In the genomic region with DNA sequence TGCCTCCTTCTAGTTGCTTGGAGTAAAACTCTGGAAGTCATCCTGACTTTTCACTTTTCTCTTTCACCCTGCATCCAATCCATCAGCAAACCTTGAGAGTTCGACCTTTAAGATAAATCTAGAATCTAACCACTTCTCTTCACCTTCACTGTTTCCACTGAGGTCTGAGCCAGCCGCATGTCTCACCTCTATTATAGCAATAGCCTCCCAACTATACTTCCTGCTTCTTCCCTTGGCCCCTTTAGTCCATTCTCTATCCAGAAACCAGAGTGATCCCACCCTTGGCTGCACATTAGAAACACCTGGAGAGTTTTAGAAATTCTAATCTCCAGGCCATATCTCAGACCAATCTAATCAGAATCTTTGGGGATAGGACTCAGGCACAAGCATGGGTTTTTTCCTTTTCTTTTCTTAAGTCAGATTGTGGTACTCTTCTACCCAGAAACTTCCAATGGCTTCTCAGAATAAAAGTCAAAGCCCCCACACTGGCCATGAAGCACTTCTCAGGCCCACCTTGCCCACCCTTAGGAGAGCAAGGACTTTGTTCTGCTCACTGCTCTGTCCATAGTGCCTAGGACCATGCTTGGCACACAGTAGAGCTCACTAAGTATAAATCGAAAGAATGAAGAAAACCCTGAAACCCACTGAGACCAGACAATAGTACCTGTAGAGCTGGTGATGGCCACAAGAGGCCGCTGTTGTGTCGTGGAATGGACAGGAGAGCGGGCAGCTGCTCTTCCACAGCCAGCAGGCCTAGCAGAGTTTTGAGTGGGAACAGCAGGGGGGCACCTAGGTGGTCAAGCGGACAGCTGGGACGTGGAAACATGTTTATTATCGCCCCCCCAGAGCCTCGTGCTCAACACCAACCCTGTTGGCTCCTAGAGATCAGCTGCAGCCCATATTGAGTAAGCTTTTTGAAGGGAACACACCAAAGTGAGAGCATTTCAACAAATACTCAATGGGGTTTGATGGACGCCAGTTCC, we compare ENCODE assay signal across 8 cellular contexts. TPM values are rescaled to one million over a fixed set of nuclear protein-coding genes. Genes with fewer than 3 reads are reported as not detected.
DNase-seq lines count a peak whose midpoint lies in the region; ATAC-seq and TF ChIP-seq lines count a peak whose summit lies in the region.

No MANE protein-coding gene starts in this region.

- H3K9me3 Mint-ChIP-seq in brain (peaks cover 0 to 2% (median 0%) of the 10 kb centered on the region in 5 experiments), immature natural killer cell (no peaks in the 10 kb centered on the region)

- peak; percentile 98 to 99 for TF ChIP-seq CTCF in brain (conservative IDR thresholded peaks at IDR 0.05)

- TF ChIP-seq POLR2A in GM18505 (IDR thresholded peaks at IDR 0.05; ENCODE audit: borderline replicate concordance, extremely low read depth, insufficient read depth, insufficient read length), result no peak

- H3K27ac Mint-ChIP-seq in brain (peak overlapping the region in 4 of 5 experiments; percentile 59 to 93 (median 82)), immature natural killer cell (peak overlapping the region in 3 of 6 donors; percentile 3 to 76 (median 54))

- peak; percentile 74 for DNase-seq in A172 (ENCODE audit: low spot score)
- DNase-seq in NCI-H187 (lab: John Stamatoyannopoulos, UW), result peak; percentile 33 to 63
- peak; percentile 82 for DNase-seq in UCSD-AML1 (lab: John Stamatoyannopoulos, UW; ENCODE audit: unreplicated experiment)
- peak; percentile 73 to 80 (median 77) for DNase-seq in immature natural killer cell
- peak; percentile 80 for DNase-seq in stimulated activated CD4-positive, alpha-beta T cell treated with anti-CD3 and anti-CD28 coated beads, Interleukin-12 subunit alpha, Interleukin-12 subunit beta, amount 100 ng/mL, for 4 hours

- H3K4me1 Mint-ChIP-seq in brain (peaks cover 27% of the 10 kb centered on the region), immature natural killer cell (peaks cover 24 to 25% of the 10 kb centered on the region in 2 donors)

- H3K36me3 Mint-ChIP-seq in brain, result no peaks in the 10 kb centered on the region
- peaks cover 0 to 4% (median 0%) of the 10 kb centered on the region in 3 donors for H3K36me3 Mint-ChIP-seq in immature natural killer cell

- H3K27me3 Mint-ChIP-seq in brain (no peaks in the 10 kb centered on the region), immature natural killer cell (ENCODE audit: low read depth in 3 of 3) (peaks cover 3 to 7% (median 5%) of the 10 kb centered on the region in 3 donors)

- peak overlapping the region in 2 of 5 experiments; percentile 14 to 23 for H3K4me3 Mint-ChIP-seq in brain
- peak overlapping the region in 2 of 5 donors; percentile 15 to 38 for H3K4me3 Mint-ChIP-seq in immature natural killer cell

- ATAC-seq in GM18505 (IDR thresholded peaks at IDR 0.05; ENCODE audit: unreplicated experiment) (peak; percentile 94), HG02938 (IDR thresholded peaks at IDR 0.05; ENCODE audit: unreplicated experiment) (peak; percentile 88)

RNA-seq across cellular contexts. Expression of a gene that starts 33.3 kb away (rescaled TPM):
- 66.8 and 76.0 TPM in 2 replicates for total RNA-seq in A172 (2014; rRNA removed; shearing (Covaris generic))
- polyA plus RNA-seq in brain (ENCODE audit: insufficient read depth, low read depth, low replicate concordance) (14.9 TPM), immature natural killer cell (10 to 100 TPM in 1 of 3 donors, 1 to 10 TPM in 2; 4.6 to 14.1 (median 6.0) TPM)

RNA-seq across cellular contexts. Expression of a gene that starts 33.4 kb away (rescaled TPM):
- 28.6 and 30.7 TPM in 2 replicates for total RNA-seq in A172 (2014; rRNA removed; shearing (Covaris generic))
- polyA plus RNA-seq in brain (ENCODE audit: insufficient read depth, low read depth, low replicate concordance), result 8.0 TPM
- polyA plus RNA-seq in immature natural killer cell, result 10 to 100 TPM; 11.5 to 20.1 (median 12.7) TPM

Comparison
In these comparisons a context has a peak if more than half of its experiments do, and no peak if none do; other contexts are left out.
1. Peak in every context shown above with its lines: DNase-seq and ATAC-seq.